ENCODE assay signal across 1 cellular context in genomic region chr16:75647492-75648264, GRCh38.
TF ChIP-seq lines count a peak whose summit lies in the region.

KARS1 (minus strand) TSS chr16:75647665; CDS start chr16:75647639, 26 bp downstream.
A gene with protein sequence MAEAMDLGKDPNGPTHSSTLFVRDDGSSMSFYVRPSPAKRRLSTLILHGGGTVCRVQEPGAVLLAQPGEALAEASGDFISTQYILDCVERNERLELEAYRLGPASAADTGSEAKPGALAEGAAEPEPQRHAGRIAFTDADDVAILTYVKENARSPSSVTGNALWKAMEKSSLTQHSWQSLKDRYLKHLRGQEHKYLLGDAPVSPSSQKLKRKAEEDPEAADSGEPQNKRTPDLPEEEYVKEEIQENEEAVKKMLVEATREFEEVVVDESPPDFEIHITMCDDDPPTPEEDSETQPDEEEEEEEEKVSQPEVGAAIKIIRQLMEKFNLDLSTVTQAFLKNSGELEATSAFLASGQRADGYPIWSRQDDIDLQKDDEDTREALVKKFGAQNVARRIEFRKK (plus strand): TSS chr16:75647773. CDS start chr16:75647883, 110 bp downstream.

TF ChIP-seq in HepG2, 621 proteins besides CTCF, POLR2A, EP300 and RAD21 (continued from another document and continues in another):
- peak in 1 of 2 experiments; percentile 86 for TF ChIP-seq HMGXB4 (CRISPR knock-in tag; IDR thresholded peaks at IDR 0.05; ENCODE audit: borderline replicate concordance in 1 of 2, low read depth in 1 of 2)
- peak; percentile 42; the same call in 1 of the 2 replicates for TF ChIP-seq TFDP1 (CRISPR knock-in tag; IDR thresholded peaks at IDR 0.05; ENCODE audit: borderline replicate concordance)
- peak; percentile 75; the same call in 1 of the 2 replicates for TF ChIP-seq ZBTB7A (CRISPR knock-in tag; IDR thresholded peaks at IDR 0.05)
- TF ChIP-seq THYN1 (CRISPR knock-in tag; IDR thresholded peaks at IDR 0.05; ENCODE audit: borderline replicate concordance, low read depth): no peak
- TF ChIP-seq ZNF678 (CRISPR knock-in tag; IDR thresholded peaks at IDR 0.05): 0 out of 2 replicates have a peak, but pooled peaks have one; percentile 27
- TF ChIP-seq, protein P1, sequence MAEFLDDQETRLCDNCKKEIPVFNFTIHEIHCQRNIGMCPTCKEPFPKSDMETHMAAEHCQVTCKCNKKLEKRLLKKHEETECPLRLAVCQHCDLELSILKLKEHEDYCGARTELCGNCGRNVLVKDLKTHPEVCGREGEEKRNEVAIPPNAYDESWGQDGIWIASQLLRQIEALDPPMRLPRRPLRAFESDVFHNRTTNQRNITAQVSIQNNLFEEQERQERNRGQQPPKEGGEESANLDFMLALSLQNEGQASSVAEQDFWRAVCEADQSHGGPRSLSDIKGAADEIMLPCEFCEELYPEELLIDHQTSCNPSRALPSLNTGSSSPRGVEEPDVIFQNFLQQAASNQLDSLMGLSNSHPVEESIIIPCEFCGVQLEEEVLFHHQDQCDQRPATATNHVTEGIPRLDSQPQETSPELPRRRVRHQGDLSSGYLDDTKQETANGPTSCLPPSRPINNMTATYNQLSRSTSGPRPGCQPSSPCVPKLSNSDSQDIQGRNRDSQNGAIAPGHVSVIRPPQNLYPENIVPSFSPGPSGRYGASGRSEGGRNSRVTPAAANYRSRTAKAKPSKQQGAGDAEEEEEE (CRISPR knock-in tag; IDR thresholded peaks at IDR 0.05; ENCODE audit: borderline replicate concordance): peak; percentile 54; the same call in 1 of the 2 replicates
- TF ChIP-seq CREBL2 (CRISPR knock-in tag; IDR thresholded peaks at IDR 0.05; ENCODE audit: borderline replicate concordance): no peak
- no peak; the same call in 1 of the 2 replicates for TF ChIP-seq ZNF296 (CRISPR knock-in tag; conservative IDR thresholded peaks at IDR 0.05)
- TF ChIP-seq BCL6 (CRISPR knock-in tag; IDR thresholded peaks at IDR 0.05): peak; percentile 63
- TF ChIP-seq POLR2AphosphoS2 (IDR thresholded peaks at IDR 0.05; ENCODE audit: low read depth, low read length): peak; percentile 76; the same call in 1 of the 2 replicates
- peak; percentile 80 for TF ChIP-seq ELF3 (CRISPR knock-in tag; IDR thresholded peaks at IDR 0.05)
- no peak for TF ChIP-seq RORA (CRISPR knock-in tag; IDR thresholded peaks at IDR 0.05)
- TF ChIP-seq ZNF572 (CRISPR knock-in tag; IDR thresholded peaks at IDR 0.05): peak; percentile 60; the same call in 1 of the 2 replicates
- peak; percentile 80; the same call in 1 of the 2 replicates for TF ChIP-seq SNAPC4 (CRISPR knock-in tag; IDR thresholded peaks at IDR 0.05)
- TF ChIP-seq SIN3A (IDR thresholded peaks at IDR 0.05; ENCODE audit: borderline replicate concordance, low read depth, low read length): peak; percentile 97
- no peak for TF ChIP-seq ZNF720 (CRISPR knock-in tag; IDR thresholded peaks at IDR 0.05)
- no peak; the same call in 1 of the 2 replicates for TF ChIP-seq ZBTB1 (CRISPR knock-in tag; IDR thresholded peaks at IDR 0.05; ENCODE audit: borderline replicate concordance)
- TF ChIP-seq ZNF83 (CRISPR knock-in tag; IDR thresholded peaks at IDR 0.05; ENCODE audit: borderline replicate concordance): no peak; the same call in 1 of the 2 replicates
- 0 out of 2 replicates have a peak, but pooled peaks have one; percentile 25 for TF ChIP-seq ATF6 (CRISPR knock-in tag; conservative IDR thresholded peaks at IDR 0.05)
- TF ChIP-seq MLLT10 (CRISPR knock-in tag; IDR thresholded peaks at IDR 0.05): no peak
- no peak for TF ChIP-seq NFIC (IDR thresholded peaks at IDR 0.05; ENCODE audit: low read length)
- TF ChIP-seq ZMAT3 (CRISPR knock-in tag; conservative IDR thresholded peaks at IDR 0.05): peak; percentile 47; the same call in 1 of the 2 replicates
- TF ChIP-seq PHF5A (CRISPR knock-in tag; IDR thresholded peaks at IDR 0.05; ENCODE audit: low read depth, unreplicated experiment): peak; percentile 74
- no peak for TF ChIP-seq ZNF850 (CRISPR knock-in tag; conservative IDR thresholded peaks at IDR 0.05)
- TF ChIP-seq ZNF761 (CRISPR knock-in tag; conservative IDR thresholded peaks at IDR 0.05): peak; percentile 48; the same call in 1 of the 2 replicates
- TF ChIP-seq ZNF180 (CRISPR knock-in tag; IDR thresholded peaks at IDR 0.05; ENCODE audit: borderline replicate concordance, low read depth): peak; percentile 84
- peak; percentile 36; the same call in 1 of the 2 replicates for TF ChIP-seq ZFP90 (CRISPR knock-in tag; IDR thresholded peaks at IDR 0.05; ENCODE audit: borderline replicate concordance)
- TF ChIP-seq POGZ (CRISPR knock-in tag; IDR thresholded peaks at IDR 0.05): peak; percentile 70; the same call in 1 of the 2 replicates
- TF ChIP-seq ZNF737 (CRISPR knock-in tag; IDR thresholded peaks at IDR 0.05; ENCODE audit: borderline replicate concordance): 0 out of 2 replicates have a peak, but pooled peaks have one; percentile 84
- no peak; the same call in 1 of the 2 replicates for TF ChIP-seq ZNF589 (CRISPR knock-in tag; conservative IDR thresholded peaks at IDR 0.05)
- TF ChIP-seq, protein P2, sequence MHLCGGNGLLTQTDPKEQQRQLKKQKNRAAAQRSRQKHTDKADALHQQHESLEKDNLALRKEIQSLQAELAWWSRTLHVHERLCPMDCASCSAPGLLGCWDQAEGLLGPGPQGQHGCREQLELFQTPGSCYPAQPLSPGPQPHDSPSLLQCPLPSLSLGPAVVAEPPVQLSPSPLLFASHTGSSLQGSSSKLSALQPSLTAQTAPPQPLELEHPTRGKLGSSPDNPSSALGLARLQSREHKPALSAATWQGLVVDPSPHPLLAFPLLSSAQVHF (CRISPR knock-in tag; IDR thresholded peaks at IDR 0.05): no peak
- no peak for TF ChIP-seq ATF7 (IDR thresholded peaks at IDR 0.05)
- no peak; the same call in 1 of the 2 replicates for TF ChIP-seq ATF7 (CRISPR knock-in tag; IDR thresholded peaks at IDR 0.05)
- TF ChIP-seq ZNF274 (CRISPR knock-in tag; IDR thresholded peaks at IDR 0.05): peak; percentile 90
- 0 out of 2 replicates have a peak, but pooled peaks have one; percentile 87 for TF ChIP-seq ZNF234 (CRISPR knock-in tag; conservative IDR thresholded peaks at IDR 0.05)
- no peak for TF ChIP-seq IKZF1 (IDR thresholded peaks at IDR 0.05)
- peak; percentile 70 for TF ChIP-seq AGO2 (optimal IDR thresholded peaks at IDR 0.05; ENCODE audit: low read depth, low read length)
- TF ChIP-seq, protein P3, sequence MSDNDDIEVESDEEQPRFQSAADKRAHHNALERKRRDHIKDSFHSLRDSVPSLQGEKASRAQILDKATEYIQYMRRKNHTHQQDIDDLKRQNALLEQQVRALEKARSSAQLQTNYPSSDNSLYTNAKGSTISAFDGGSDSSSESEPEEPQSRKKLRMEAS (IDR thresholded peaks at IDR 0.05): peak; percentile 74
- peak; percentile 70; the same call in 1 of the 2 replicates for TF ChIP-seq ZSCAN25 (CRISPR knock-in tag; IDR thresholded peaks at IDR 0.05)
- TF ChIP-seq AKAP8 (CRISPR knock-in tag; IDR thresholded peaks at IDR 0.05): peak; percentile 65; the same call in 1 of the 2 replicates
- no peak for TF ChIP-seq MBNL3 (CRISPR knock-in tag; conservative IDR thresholded peaks at IDR 0.05)
- 0 out of 2 replicates have a peak, but pooled peaks have one; percentile 48 for TF ChIP-seq ZNF253 (CRISPR knock-in tag; IDR thresholded peaks at IDR 0.05; ENCODE audit: borderline replicate concordance)
- TF ChIP-seq SNAPC5 (CRISPR knock-in tag; IDR thresholded peaks at IDR 0.05; ENCODE audit: borderline replicate concordance): no peak
- peak; percentile 96 for TF ChIP-seq ZBTB42 (CRISPR knock-in tag; IDR thresholded peaks at IDR 0.05)
- TF ChIP-seq PRDM4 (CRISPR knock-in tag; IDR thresholded peaks at IDR 0.05; ENCODE audit: borderline replicate concordance): 0 out of 2 replicates have a peak, but pooled peaks have one; percentile 35
